In the genomic region with DNA sequence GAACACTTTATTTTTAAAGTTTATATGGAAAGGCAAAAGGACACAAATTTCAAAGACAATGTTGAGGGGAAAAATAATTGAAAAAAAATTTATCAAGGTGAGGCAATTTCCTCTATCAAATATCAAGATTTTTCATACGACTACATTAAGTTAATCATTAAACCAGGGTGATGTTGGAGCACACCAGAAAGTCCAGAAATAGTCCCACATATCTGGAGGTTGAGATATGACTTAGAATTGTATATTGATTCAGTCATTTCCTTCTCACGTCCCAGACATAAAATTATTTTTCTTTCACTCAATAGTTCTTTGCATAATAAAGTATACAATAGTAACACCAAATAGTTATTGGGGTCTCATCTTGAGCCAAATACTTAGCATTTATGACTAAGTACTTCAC, we compare ENCODE assay signal across 28 cellular contexts.
"Had no signal": no experiment of that assay in that cellular context is flagged by ENCODE, and none has a peak within 500 bp of the region (broad histone marks: within the 10 kb centered on the region; RNA-seq: fewer than 3 reads in every experiment).

No MANE protein-coding gene starts in this region.

- H3K4me1 ChIP-seq: colonic mucosa, esophagus muscularis mucosa, esophagus squamous epithelium, foreskin keratinocyte, gastrocnemius medialis, gastroesophageal sphincter, heart left ventricle, heart right ventricle had no signal

- H3K27ac ChIP-seq: colonic mucosa, coronary artery, dorsolateral prefrontal cortex, epithelial cell of prostate, esophagus muscularis mucosa, esophagus squamous epithelium, foreskin keratinocyte, gastrocnemius medialis, gastroesophageal sphincter, heart left ventricle, heart right ventricle, hepatocyte had no signal

- ATAC-seq: effector memory CD8-positive, alpha-beta T cell; esophagus mucosa; foreskin keratinocyte; gastrocnemius medialis; gastroesophageal sphincter; heart left ventricle; heart right ventricle had no signal

- H3K27ac Mint-ChIP-seq: dendritic cell treated with granulocyte-macrophage colony-stimulating factor and Interleukin-4, amounts not matched to agents 40 ng/mL and 50 ng/mL, for 4 days; effector memory CD8-positive, alpha-beta T cell; endodermal cell had no signal

- H3K27me3 Mint-ChIP-seq: dendritic cell treated with granulocyte-macrophage colony-stimulating factor and Interleukin-4, amounts not matched to agents 40 ng/mL and 50 ng/mL, for 4 days; effector memory CD8-positive, alpha-beta T cell had no signal

- H3K9me3 Mint-ChIP-seq: endodermal cell had no signal

- H3K4me3 ChIP-seq: colonic mucosa, coronary artery, dorsolateral prefrontal cortex, esophagus muscularis mucosa, esophagus squamous epithelium, gastrocnemius medialis, gastroesophageal sphincter, heart left ventricle, heart right ventricle, hepatocyte had no signal

- H3K4me3 Mint-ChIP-seq: dendritic cell treated with granulocyte-macrophage colony-stimulating factor and Interleukin-4, amounts not matched to agents 40 ng/mL and 50 ng/mL, for 4 days; effector memory CD8-positive, alpha-beta T cell; endodermal cell had no signal

- H3K9me3 ChIP-seq: colonic mucosa, esophagus muscularis mucosa, esophagus squamous epithelium, gastrocnemius medialis, gastroesophageal sphincter, heart left ventricle, heart right ventricle had no signal

- H3K36me3 ChIP-seq: colonic mucosa, esophagus muscularis mucosa, esophagus squamous epithelium, gastrocnemius medialis, gastroesophageal sphincter, heart left ventricle, heart right ventricle had no signal

- DNase-seq: colonic mucosa; cortex of kidney; dermis blood vessel endothelial cell; dorsolateral prefrontal cortex; effector CD4-positive, alpha-beta T cell; effector CD8-positive, alpha-beta T cell; effector memory CD4-positive, alpha-beta T cell; effector memory CD8-positive, alpha-beta T cell; endodermal cell; erythroblast; esophagus squamous epithelium; foreskin fibroblast; foreskin keratinocyte; foreskin melanocyte; gastrocnemius medialis; glutamatergic neuron; head of caudate nucleus; heart left ventricle; heart right ventricle had no signal

- H3K27me3 ChIP-seq: colonic mucosa, dorsolateral prefrontal cortex, esophagus muscularis mucosa, esophagus squamous epithelium, foreskin keratinocyte, gastrocnemius medialis, gastroesophageal sphincter, heart left ventricle, heart right ventricle, hepatocyte had no signal

- FAIRE-seq: endometrium, endothelial cell of umbilical vein had no signal

- H3K4me1 Mint-ChIP-seq: endodermal cell had no signal
